Comparison of ENCODE assay signal across 8 cellular contexts in genomic region chr3:23202921-23203650, GRCh38. TPM values are rescaled to one million over a fixed set of nuclear protein-coding genes. Genes with fewer than 3 reads are reported as not detected.
DNase-seq lines count a peak whose midpoint lies in the region; ATAC-seq and TF ChIP-seq lines count a peak whose summit lies in the region.

UBE2E2 (plus strand) TSS chr3:23203327.

- no peaks in the 10 kb centered on the region for H3K4me1 ChIP-seq in mucosa of descending colon (ENCODE audit: low read depth)

- H3K27ac Mint-ChIP-seq in activated T-cell treated with anti-CD3 and anti-CD28 coated beads, Interleukin-2, amount 50 U/mL, for 24 hours, result peak within 1 kb of the TSS; percentile 89
- peak within 1 kb of the TSS; percentile 83 for H3K27ac Mint-ChIP-seq in stimulated activated effector memory CD8-positive, alpha-beta T cell treated with anti-CD3 and anti-CD28 coated beads, Interleukin-12 subunit alpha, Interleukin-12 subunit beta, amount 100 ng/mL, for 72 hours

- no peak within 1 kb of the TSS for H3K27ac ChIP-seq in AG04450 (ENCODE audit: low read depth, low read length)

- POLR2A ChIA-PET in AG04450 (lab: Yijun Ruan, JAX), result no interaction called here

- peaks cover 14% of the 10 kb centered on the region for H3K27me3 ChIP-seq in AG04450 (ENCODE audit: control insufficient read depth, insufficient read depth, low read length)

- CTCF ChIA-PET in AG04450 (lab: Charles Lee), result no interaction called here

- peak within 1 kb of the TSS; percentile 87 for H3K4me3 Mint-ChIP-seq in activated T-cell treated with anti-CD3 and anti-CD28 coated beads, Interleukin-2, amount 50 U/mL, for 24 hours
- peak within 1 kb of the TSS; percentile 85 for H3K4me3 Mint-ChIP-seq in stimulated activated effector memory CD8-positive, alpha-beta T cell treated with anti-CD3 and anti-CD28 coated beads, Interleukin-12 subunit alpha, Interleukin-12 subunit beta, amount 100 ng/mL, for 72 hours

- H3K9me3 ChIP-seq in AG04450 (ENCODE audit: control insufficient read depth, insufficient read depth, low read length) (no peaks in the 10 kb centered on the region; the same call in 1 of the 2 replicates), mucosa of descending colon (no peaks in the 10 kb centered on the region)

- ATAC-seq in GM18870 (IDR thresholded peaks at IDR 0.05; ENCODE audit: unreplicated experiment), result peak; percentile 50
- peak; percentile 69 for ATAC-seq in HG03066 (IDR thresholded peaks at IDR 0.05; ENCODE audit: low read depth, unreplicated experiment)
- ATAC-seq in mucosa of descending colon, result peak; percentile 93
- peak; percentile 70 for ATAC-seq in stimulated activated effector memory CD8-positive, alpha-beta T cell treated with anti-CD3 and anti-CD28 coated beads, Interleukin-12 subunit alpha, Interleukin-12 subunit beta, amount 100 ng/mL, for 72 hours

- H3K4me1 Mint-ChIP-seq in activated T-cell treated with anti-CD3 and anti-CD28 coated beads, Interleukin-2, amount 50 U/mL, for 24 hours (ENCODE audit: low read depth), result peaks cover 31% of the 10 kb centered on the region
- H3K4me1 Mint-ChIP-seq in stimulated activated effector memory CD8-positive, alpha-beta T cell treated with anti-CD3 and anti-CD28 coated beads, Interleukin-12 subunit alpha, Interleukin-12 subunit beta, amount 100 ng/mL, for 72 hours, result peaks cover 14% of the 10 kb centered on the region

- TF ChIP-seq POLR2A in erythroblast (IDR thresholded peaks at IDR 0.05; ENCODE audit: low read length), result no peak

- peaks cover 31% of the 10 kb centered on the region for H3K27me3 Mint-ChIP-seq in activated T-cell treated with anti-CD3 and anti-CD28 coated beads, Interleukin-2, amount 50 U/mL, for 24 hours

- no peaks in the 10 kb centered on the region for H3K9me3 Mint-ChIP-seq in activated T-cell treated with anti-CD3 and anti-CD28 coated beads, Interleukin-2, amount 50 U/mL, for 24 hours
- no peaks in the 10 kb centered on the region for H3K9me3 Mint-ChIP-seq in stimulated activated effector memory CD8-positive, alpha-beta T cell treated with anti-CD3 and anti-CD28 coated beads, Interleukin-12 subunit alpha, Interleukin-12 subunit beta, amount 100 ng/mL, for 72 hours

- H3K36me3 ChIP-seq in mucosa of descending colon (ENCODE audit: low read depth), result no peaks in the 10 kb centered on the region

- no peak for DNase-seq in AG04450 (ENCODE audit: low read depth, low spot score)
- DNase-seq in NCI-H526 (lab: John Stamatoyannopoulos, UW), result peak; percentile 19 to 81
- peak; percentile 76 for DNase-seq in activated T-cell treated with anti-CD3 and anti-CD28 coated beads, Interleukin-2, amount 50 U/mL, for 24 hours
- peak; percentile 73 to 77 for DNase-seq in erythroblast (lab: John Stamatoyannopoulos, UW)
- peak; percentile 68 to 80 (median 77) for DNase-seq in mucosa of descending colon
- peak; percentile 10 to 49 for DNase-seq in stimulated activated effector memory CD8-positive, alpha-beta T cell treated with anti-CD3 and anti-CD28 coated beads, Interleukin-12 subunit alpha, Interleukin-12 subunit beta, amount 100 ng/mL, for 72 hours (ENCODE audit: low spot score in 2 of 2)

- intact Hi-C loops in mucosa of descending colon (cut with DNase I, micrococcal nuclease), result no loop called here

- H3K4me3 ChIP-seq in AG04450 (ENCODE audit: low read depth, low read length), result peak within 1 kb of the TSS; percentile 94
- H3K4me3 ChIP-seq in mucosa of descending colon, result peak within 1 kb of the TSS; percentile 65

- H3K36me3 Mint-ChIP-seq in activated T-cell treated with anti-CD3 and anti-CD28 coated beads, Interleukin-2, amount 50 U/mL, for 24 hours (ENCODE audit: low read depth), result peaks cover 3% of the 10 kb centered on the region
- no peaks in the 10 kb centered on the region for H3K36me3 Mint-ChIP-seq in stimulated activated effector memory CD8-positive, alpha-beta T cell treated with anti-CD3 and anti-CD28 coated beads, Interleukin-12 subunit alpha, Interleukin-12 subunit beta, amount 100 ng/mL, for 72 hours

- TF ChIP-seq CTCF in AG04450 (IDR thresholded peaks at IDR 0.05; ENCODE audit: low read depth, low read length) (no peak), mucosa of descending colon (IDR thresholded peaks at IDR 0.05) (no peak)

RNA-seq across cellular contexts. Expression of gene UBE2E2, which starts in this region (rescaled TPM):
- 30.3 and 43.2 TPM in 2 replicates for polyA plus RNA-seq in AG04450 (2011; rRNA removed)
- polyA minus RNA-seq in AG04450 (2011; rRNA and poly(A)+ RNA removed), result 11.5 and 15.4 TPM in 2 replicates
- total RNA-seq in mucosa of descending colon, result 10 to 100 TPM in 1 of 3 donors, 1 to 10 TPM in 2; 4.8 to 24.4 (median 8.9) TPM
